ENCODE assay signal across 2 cellular contexts in genomic region chr16:81832801-81833547, GRCh38.
TF ChIP-seq lines count a peak whose summit lies in the region.

No MANE protein-coding gene starts in this region.

TF ChIP-seq in IMR-90, 13 proteins besides CTCF, POLR2A, EP300 and RAD21:
- no peak for TF ChIP-seq SMC3 (IDR thresholded peaks at IDR 0.05; ENCODE audit: low read depth, low read length)
- TF ChIP-seq MAZ (IDR thresholded peaks at IDR 0.05; ENCODE audit: borderline replicate concordance, low read depth, low read length) = no peak
- TF ChIP-seq RCOR1 (IDR thresholded peaks at IDR 0.05; ENCODE audit: insufficient replicate concordance, low read length) = no peak
- no peak for TF ChIP-seq CEBPB (IDR thresholded peaks at IDR 0.05; ENCODE audit: low read depth, low read length)
- no peak for TF ChIP-seq NFE2L2 (IDR thresholded peaks at IDR 0.05; ENCODE audit: low read depth, low read length)
- TF ChIP-seq, protein P1, sequence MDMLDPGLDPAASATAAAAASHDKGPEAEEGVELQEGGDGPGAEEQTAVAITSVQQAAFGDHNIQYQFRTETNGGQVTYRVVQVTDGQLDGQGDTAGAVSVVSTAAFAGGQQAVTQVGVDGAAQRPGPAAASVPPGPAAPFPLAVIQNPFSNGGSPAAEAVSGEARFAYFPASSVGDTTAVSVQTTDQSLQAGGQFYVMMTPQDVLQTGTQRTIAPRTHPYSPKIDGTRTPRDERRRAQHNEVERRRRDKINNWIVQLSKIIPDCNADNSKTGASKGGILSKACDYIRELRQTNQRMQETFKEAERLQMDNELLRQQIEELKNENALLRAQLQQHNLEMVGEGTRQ (IDR thresholded peaks at IDR 0.05; ENCODE audit: low read depth, low read length) = no peak
- TF ChIP-seq RFX5 (IDR thresholded peaks at IDR 0.05; ENCODE audit: low read depth, low read length) = no peak
- TF ChIP-seq MAFK (IDR thresholded peaks at IDR 0.05; ENCODE audit: low read depth, low read length) = no peak
- no peak for TF ChIP-seq MXI1 (IDR thresholded peaks at IDR 0.05; ENCODE audit: borderline replicate concordance, low read depth, low read length)
- TF ChIP-seq ELK1 (IDR thresholded peaks at IDR 0.05; ENCODE audit: borderline replicate concordance, low read depth, low read length) = no peak
- TF ChIP-seq CHD1 (IDR thresholded peaks at IDR 0.05; ENCODE audit: low read depth, low read length) = no peak
- TF ChIP-seq FOS (IDR thresholded peaks at IDR 0.05; ENCODE audit: low read depth, low read length) = no peak
- no peak for TF ChIP-seq BHLHE40 (IDR thresholded peaks at IDR 0.05; ENCODE audit: low read depth, low read length)
TF ChIP-seq in IMR-90: peak in this region for 0.

TF ChIP-seq in K562, 482 proteins besides CTCF, POLR2A, EP300 and RAD21:
- TF ChIP-seq MIER1 (IDR thresholded peaks at IDR 0.05; ENCODE audit: low read depth) = no peak
- TF ChIP-seq SFPQ (IDR thresholded peaks at IDR 0.05; ENCODE audit: low read depth, low read length) = no peak
- no peak for TF ChIP-seq CEBPG (CRISPR knock-in tag; IDR thresholded peaks at IDR 0.05)
- TF ChIP-seq CEBPG (tag; conservative IDR thresholded peaks at IDR 0.05 in 1 of 2, IDR thresholded peaks at IDR 0.05 in 1 of 2) = peak in 1 of 2 experiments; percentile 54; a peak in 1 of 4 replicates
- TF ChIP-seq HBP1 (CRISPR knock-in tag; IDR thresholded peaks at IDR 0.05) = no peak
- no peak for TF ChIP-seq MEF2D (tag; conservative IDR thresholded peaks at IDR 0.05; ENCODE audit: low read depth)
- no peak for TF ChIP-seq ETS2 (tag; IDR thresholded peaks at IDR 0.05; ENCODE audit: borderline replicate concordance, poor library complexity, severe bottlenecking)
- TF ChIP-seq, protein P2, sequence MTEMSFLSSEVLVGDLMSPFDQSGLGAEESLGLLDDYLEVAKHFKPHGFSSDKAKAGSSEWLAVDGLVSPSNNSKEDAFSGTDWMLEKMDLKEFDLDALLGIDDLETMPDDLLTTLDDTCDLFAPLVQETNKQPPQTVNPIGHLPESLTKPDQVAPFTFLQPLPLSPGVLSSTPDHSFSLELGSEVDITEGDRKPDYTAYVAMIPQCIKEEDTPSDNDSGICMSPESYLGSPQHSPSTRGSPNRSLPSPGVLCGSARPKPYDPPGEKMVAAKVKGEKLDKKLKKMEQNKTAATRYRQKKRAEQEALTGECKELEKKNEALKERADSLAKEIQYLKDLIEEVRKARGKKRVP (CRISPR knock-in tag; IDR thresholded peaks at IDR 0.05) = no peak
- no peak for TF ChIP-seq RFX1 (IDR thresholded peaks at IDR 0.05)
- TF ChIP-seq, protein P3, sequence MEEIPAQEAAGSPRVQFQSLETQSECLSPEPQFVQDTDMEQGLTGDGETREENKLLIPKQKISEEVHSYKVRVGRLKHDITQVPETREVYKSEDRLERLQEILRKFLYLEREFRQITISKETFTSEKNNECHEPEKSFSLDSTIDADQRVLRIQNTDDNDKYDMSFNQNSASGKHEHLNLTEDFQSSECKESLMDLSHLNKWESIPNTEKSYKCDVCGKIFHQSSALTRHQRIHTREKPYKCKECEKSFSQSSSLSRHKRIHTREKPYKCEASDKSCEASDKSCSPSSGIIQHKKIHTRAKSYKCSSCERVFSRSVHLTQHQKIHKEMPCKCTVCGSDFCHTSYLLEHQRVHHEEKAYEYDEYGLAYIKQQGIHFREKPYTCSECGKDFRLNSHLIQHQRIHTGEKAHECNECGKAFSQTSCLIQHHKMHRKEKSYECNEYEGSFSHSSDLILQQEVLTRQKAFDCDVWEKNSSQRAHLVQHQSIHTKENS (CRISPR knock-in tag; IDR thresholded peaks at IDR 0.05) = no peak
- peak; percentile 55 for TF ChIP-seq CEBPB (tag; IDR thresholded peaks at IDR 0.05)
- TF ChIP-seq ASH1L (IDR thresholded peaks at IDR 0.05; ENCODE audit: borderline replicate concordance, low read depth, partially characterized antibody) = no peak
- TF ChIP-seq NFYB (IDR thresholded peaks at IDR 0.05; ENCODE audit: extremely low read depth, insufficient read length) = no peak
- TF ChIP-seq ESRRB (CRISPR knock-in tag; IDR thresholded peaks at IDR 0.05; ENCODE audit: borderline replicate concordance) = no peak
- no peak for TF ChIP-seq KDM5B (IDR thresholded peaks at IDR 0.05; ENCODE audit: insufficient replicate concordance, low read depth, low read length)
